Comparison of ENCODE assay signal across 11 cellular contexts in the genomic region with DNA sequence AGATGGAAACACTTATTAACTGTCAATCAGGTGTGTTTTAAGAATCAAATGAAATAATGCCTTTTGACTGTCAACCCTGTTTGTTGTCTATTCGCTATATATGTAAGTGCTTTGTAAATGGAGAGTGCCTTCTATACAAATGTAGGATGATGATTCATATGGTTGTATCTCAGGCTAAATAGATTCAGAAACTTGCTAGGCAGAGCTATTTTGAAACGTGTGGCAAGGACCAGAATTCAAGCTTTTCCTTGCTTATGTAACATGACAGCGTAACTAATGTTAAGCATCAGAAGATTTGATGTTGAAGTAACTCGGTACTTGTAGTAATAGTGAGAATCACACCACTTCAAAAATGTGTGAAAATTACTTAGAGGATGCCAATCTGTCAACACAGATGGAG. TPM values are rescaled to one million over a fixed set of nuclear protein-coding genes. Genes with fewer than 3 reads are reported as not detected.
DNase-seq lines count a peak whose midpoint lies in the region; ATAC-seq and TF ChIP-seq lines count a peak whose summit lies in the region.
"Had no signal": no experiment of that assay in that cellular context is flagged by ENCODE, and none has a peak within 500 bp of the region (broad histone marks: within the 10 kb centered on the region; RNA-seq: fewer than 3 reads in every experiment).

No MANE protein-coding gene starts in this region.

- DNase-seq in Calu3 (no peak), MV-4-11 (lab: John Stamatoyannopoulos, UW) (peak; percentile 9), neural crest cell (ENCODE audit: low read depth, low spot score) (no peak), AG08395 (ENCODE audit: low spot score) (no peak), A172 (ENCODE audit: low spot score) (no peak)
- no peak for DNase-seq in effector memory CD8-positive, alpha-beta T cell
- no peak for DNase-seq in effector memory CD4-positive, alpha-beta T cell
- DNase-seq: activated effector memory CD4-positive, alpha-beta T cell treated with Interleukin-2 at 50 U/mL for 16 hours; Kasumi-1 had no signal

- TF ChIP-seq CTCF in Calu3 (IDR thresholded peaks at IDR 0.05; ENCODE audit: unreplicated experiment) (no peak), neural crest cell (conservative IDR thresholded peaks at IDR 0.05) (no peak)

- peaks cover 14% of the 10 kb centered on the region for H3K36me3 ChIP-seq in effector memory CD4-positive, alpha-beta T cell (ENCODE audit: control insufficient read depth, insufficient read depth, low read length)

- ATAC-seq in effector memory CD8-positive, alpha-beta T cell (replicated peaks), result no peak
- ATAC-seq in HG03571 (IDR thresholded peaks at IDR 0.05; ENCODE audit: unreplicated experiment), result no peak

- BruUV-seq in Calu3 (replicated peaks; lab: Mats Ljungman, UMichigan), result no TSS peak

- H3K4me3 Mint-ChIP-seq in Calu3 (ENCODE audit: low read depth, unreplicated experiment), result peak overlapping the region; percentile 53
- peak overlapping the region; percentile 18 to 19 for H3K4me3 Mint-ChIP-seq in effector memory CD8-positive, alpha-beta T cell
- H3K4me3 Mint-ChIP-seq in neural crest cell, result peak overlapping the region; percentile 11

- H3K36me3 Mint-ChIP-seq in Calu3 (ENCODE audit: insufficient read depth, unreplicated experiment) (peaks cover 39% of the 10 kb centered on the region), neural crest cell (ENCODE audit: low read depth) (peaks cover 24% of the 10 kb centered on the region)
- H3K36me3 Mint-ChIP-seq in effector memory CD8-positive, alpha-beta T cell (ENCODE audit: insufficient read depth), result peaks cover 17% of the 10 kb centered on the region

- H3K9me3 ChIP-seq in effector memory CD4-positive, alpha-beta T cell (ENCODE audit: control insufficient read depth, low read length), result no peaks in the 10 kb centered on the region
- H3K9me3 ChIP-seq: right atrium auricular region had no signal

- H3K4me1 Mint-ChIP-seq in Calu3 (ENCODE audit: low read depth, unreplicated experiment), result peaks cover 56% of the 10 kb centered on the region
- peaks cover 37 to 50% of the 10 kb centered on the region in 2 donors for H3K4me1 Mint-ChIP-seq in effector memory CD8-positive, alpha-beta T cell (ENCODE audit: low read depth in 2 of 2)
- peaks cover 38% of the 10 kb centered on the region for H3K4me1 Mint-ChIP-seq in neural crest cell

- intact Hi-C loops in Calu3 (cut with micrococcal nuclease; ENCODE audit: unreplicated experiment), result loop anchor here (2.0 to 5.0 kb wide), 4 partner anchors 40 to 205 kb away; no protein-coding TSS in a partner anchor

- H3K4me3 ChIP-seq in effector memory CD4-positive, alpha-beta T cell (ENCODE audit: insufficient read depth, low read depth, low read length, poor library complexity, severe bottlenecking), result no peak overlapping the region
- H3K4me3 ChIP-seq: right atrium auricular region had no signal

- H3K27me3 ChIP-seq in effector memory CD4-positive, alpha-beta T cell (replicated peaks; ENCODE audit: control insufficient read depth, insufficient read depth, low read length, poor library complexity, severe bottlenecking), result no peaks in the 10 kb centered on the region
- H3K27me3 ChIP-seq: right atrium auricular region had no signal

- no peaks in the 10 kb centered on the region for H3K9me3 Mint-ChIP-seq in Calu3 (ENCODE audit: low read depth, unreplicated experiment)
- no peaks in the 10 kb centered on the region for H3K9me3 Mint-ChIP-seq in effector memory CD8-positive, alpha-beta T cell
- H3K9me3 Mint-ChIP-seq in neural crest cell, result no peaks in the 10 kb centered on the region

- CTCF ChIA-PET in Calu3 (lab: Charles Lee), result no interaction called here

- H3K27ac ChIP-seq in effector memory CD4-positive, alpha-beta T cell (ENCODE audit: insufficient read depth, low read length, poor library complexity, severe bottlenecking), result no peak overlapping the region
- H3K27ac ChIP-seq: right atrium auricular region had no signal

- H3K27me3 Mint-ChIP-seq in Calu3 (ENCODE audit: unreplicated experiment) (no peaks in the 10 kb centered on the region), neural crest cell (ENCODE audit: low read depth) (no peaks in the 10 kb centered on the region)
- no peaks in the 10 kb centered on the region for H3K27me3 Mint-ChIP-seq in effector memory CD8-positive, alpha-beta T cell

- H3K4me1 ChIP-seq in effector memory CD4-positive, alpha-beta T cell (ENCODE audit: control insufficient read depth, insufficient read depth, low read length, poor library complexity, severe bottlenecking), result peaks cover 12% of the 10 kb centered on the region

- H3K27ac Mint-ChIP-seq in Calu3 (ENCODE audit: unreplicated experiment) (no peak overlapping the region), neural crest cell (ENCODE audit: unreplicated experiment) (no peak overlapping the region)
- no peak overlapping the region for H3K27ac Mint-ChIP-seq in effector memory CD8-positive, alpha-beta T cell

RNA-seq across cellular contexts. Expression of gene OGFRL1, which starts 3.4 kb away (rescaled TPM):
- 18.2 and 21.0 TPM in 2 replicates for total RNA-seq in Calu3 (2022)
- 7.6 and 8.6 TPM in 2 replicates for total RNA-seq in neural crest cell
- 11.9 and 15.7 TPM in 2 replicates for total RNA-seq in A172 (2014; rRNA removed; shearing (Covaris generic))
